Comparison of ENCODE assay signal across 20 cellular contexts in the genomic region with DNA sequence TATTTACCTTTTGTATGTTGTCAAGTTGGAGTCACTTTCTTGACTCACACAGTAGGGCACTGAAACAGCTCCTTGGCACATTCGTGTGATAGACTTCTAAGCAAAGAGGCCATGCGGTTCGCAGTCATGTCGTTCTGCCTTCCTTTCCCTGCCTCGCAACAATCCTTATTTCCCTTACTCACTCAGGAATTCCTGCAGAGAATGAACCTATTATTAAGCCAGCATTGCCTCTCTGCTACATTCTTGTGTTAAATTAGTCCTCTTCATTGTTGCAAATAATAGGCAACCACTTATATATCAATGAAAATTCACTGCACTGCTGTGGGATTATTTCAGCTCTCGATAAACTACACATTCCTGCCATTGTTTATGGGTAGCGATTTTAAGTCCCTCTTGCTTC.
"Had no signal": no experiment of that assay in that cellular context is flagged by ENCODE, and none has a peak within 500 bp of the region (broad histone marks: within the 10 kb centered on the region; RNA-seq: fewer than 3 reads in every experiment).

No MANE protein-coding gene starts in this region.

- H3K36me3 ChIP-seq: breast epithelium, colonic mucosa, esophagus squamous epithelium, gastrocnemius medialis, left lung, upper lobe of right lung, WERI-Rb-1 had no signal

- H3K27ac ChIP-seq: breast epithelium, colonic mucosa, dorsolateral prefrontal cortex, esophagus squamous epithelium, gastrocnemius medialis, left lung, upper lobe of right lung, WERI-Rb-1 had no signal

- DNase-seq: activated CD4-positive, alpha-beta T cell treated with anti-CD3 and anti-CD28 coated beads for 1 hour; activated T-cell treated with anti-CD3 and anti-CD28 coated beads, Interleukin-2, amount 50 U/mL, for 1 hour; colonic mucosa; dorsolateral prefrontal cortex; effector memory CD8-positive, alpha-beta T cell; esophagus squamous epithelium; gastrocnemius medialis; hypothalamus; immature natural killer cell; kidney glomerular epithelial cell; left lung; naive thymus-derived CD8-positive, alpha-beta T cell; retina; stimulated activated CD4-positive, alpha-beta T cell treated with anti-CD3 and anti-CD28 coated beads, Interleukin-2, amount 100 ng/mL, for 48 hours; stimulated activated naive CD8-positive, alpha-beta T cell treated with anti-CD3 and anti-CD28 coated beads, Interleukin-15, Interleukin-2, amounts not matched to agents 100 U/mL and 50 U/mL, for 24 hours; T-cell; upper lobe of right lung; WERI-Rb-1 had no signal

- H3K4me3 ChIP-seq: breast epithelium, colonic mucosa, dorsolateral prefrontal cortex, esophagus squamous epithelium, gastrocnemius medialis, left lung, lung, upper lobe of right lung had no signal

- H3K9me3 ChIP-seq: breast epithelium, colonic mucosa, esophagus squamous epithelium, gastrocnemius medialis, left lung, upper lobe of right lung had no signal

- H3K4me1 ChIP-seq: breast epithelium, colonic mucosa, esophagus squamous epithelium, left lung, upper lobe of right lung had no signal

- H3K27me3 ChIP-seq: breast epithelium, colonic mucosa, esophagus squamous epithelium, gastrocnemius medialis, left lung, upper lobe of right lung had no signal
